ENCODE assay signal across 8 cellular contexts in the genomic region with DNA sequence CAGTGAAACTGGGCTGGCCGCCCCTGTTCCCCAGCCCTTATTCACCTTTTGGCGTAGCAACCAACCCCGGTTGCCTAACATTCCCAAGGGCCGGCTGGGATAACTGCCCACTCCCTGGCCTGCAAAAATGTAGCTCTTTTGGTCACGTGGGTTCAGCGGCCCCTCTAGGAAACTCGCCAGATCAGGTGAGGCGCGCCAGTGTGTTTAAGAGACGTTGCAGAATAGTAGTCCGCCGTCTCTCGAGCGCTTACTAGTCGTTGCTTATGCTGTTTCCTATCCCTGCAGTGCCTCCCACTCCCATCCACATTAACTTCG. TPM values are rescaled to one million over a fixed set of nuclear protein-coding genes. Genes with fewer than 3 reads are reported as not detected.
DNase-seq lines count a peak whose midpoint lies in the region; ATAC-seq and TF ChIP-seq lines count a peak whose summit lies in the region.

No MANE protein-coding gene starts in this region.

- no peak for TF ChIP-seq CTCF in omental fat pad (IDR thresholded peaks at IDR 0.05)

- H3K4me1 ChIP-seq in thymus (ENCODE audit: control insufficient read depth, insufficient read depth, low read length), result peaks cover 10% of the 10 kb centered on the region

- peak; percentile 12 for ATAC-seq in GM18498 (IDR thresholded peaks at IDR 0.05; ENCODE audit: unreplicated experiment)
- peak in 1 of 2 donors; percentile 3 for ATAC-seq in activated naive CD4-positive, alpha-beta T cell treated with anti-CD3 and anti-CD28 coated beads, Interleukin-2, amount 50 U/mL, for 72 hours
- peak; percentile 33 for ATAC-seq in omental fat pad (ENCODE audit: low FRiP score)
- no peak for ATAC-seq in HG03095 (IDR thresholded peaks at IDR 0.05; ENCODE audit: unreplicated experiment)

- under 1% methylated on average over 16 of the region's 16 CpGs for WGBS in thymus

- no peaks in the 10 kb centered on the region for H3K9me3 ChIP-seq in thymus (ENCODE audit: control insufficient read depth)

- peaks cover 31 to 56% of the 10 kb centered on the region in 2 donors for H3K36me3 Mint-ChIP-seq in activated naive CD4-positive, alpha-beta T cell treated with anti-CD3 and anti-CD28 coated beads, Interleukin-2, amount 50 U/mL, for 72 hours

- peak overlapping the region; percentile 99 for H3K27ac ChIP-seq in thymus (ENCODE audit: low read depth)

- no peaks in the 10 kb centered on the region for H3K36me3 ChIP-seq in thymus (ENCODE audit: control insufficient read depth, insufficient read depth)

- peak overlapping the region; percentile 91 for H3K4me3 ChIP-seq in thymus (ENCODE audit: low read length)

- intact Hi-C loops in head of caudate nucleus (cut with DNase I), result no loop called here

- no peaks in the 10 kb centered on the region for H3K9me3 Mint-ChIP-seq in activated naive CD4-positive, alpha-beta T cell treated with anti-CD3 and anti-CD28 coated beads, Interleukin-2, amount 50 U/mL, for 72 hours

- no peaks in the 10 kb centered on the region for H3K27me3 ChIP-seq in thymus (ENCODE audit: control insufficient read depth, insufficient read depth)

- H3K27ac Mint-ChIP-seq in activated naive CD4-positive, alpha-beta T cell treated with anti-CD3 and anti-CD28 coated beads, Interleukin-2, amount 50 U/mL, for 72 hours, result peak overlapping the region; percentile 99 to 100

- peak; percentile 62 for DNase-seq in KG1 (lab: John Stamatoyannopoulos, UW)
- DNase-seq in RPMI8226, result peak; percentile 80
- peak; percentile 54 to 64 for DNase-seq in activated naive CD4-positive, alpha-beta T cell treated with anti-CD3 and anti-CD28 coated beads, Interleukin-2, amount 50 U/mL, for 72 hours (ENCODE audit: low spot score in 2 of 2)
- DNase-seq in head of caudate nucleus, result peak; percentile 15 to 84 (median 62)
- DNase-seq in omental fat pad (ENCODE audit: low spot score), result peak; percentile 55

RNA-seq across cellular contexts. Expression of a gene that starts 0.6 kb away (rescaled TPM):
- 100 to 1,000 TPM; 117 to 158 TPM for total RNA-seq in activated naive CD4-positive, alpha-beta T cell treated with anti-CD3 and anti-CD28 coated beads, Interleukin-2, amount 50 U/mL, for 72 hours
- 10 to 100 TPM; 17.8 to 38.9 (median 30.4) TPM for total RNA-seq in omental fat pad
- polyA plus RNA-seq in thymus, result 42.8 TPM

RNA-seq across cellular contexts. Expression of a gene that starts 1.3 kb away (rescaled TPM):
- 10 to 100 TPM; 51.2 to 85.2 TPM for total RNA-seq in activated naive CD4-positive, alpha-beta T cell treated with anti-CD3 and anti-CD28 coated beads, Interleukin-2, amount 50 U/mL, for 72 hours
- 10 to 100 TPM; 16.5 to 40.0 (median 25.3) TPM for total RNA-seq in omental fat pad
- 27.5 TPM for polyA plus RNA-seq in thymus
